ENCODE assay signal across 16 cellular contexts in genomic region chr9:120900821-120901220, GRCh38. TPM values are rescaled to one million over a fixed set of nuclear protein-coding genes. Genes with fewer than 3 reads are reported as not detected.
A peak's percentile ranks its signal among the peaks of the same experiment; 100 is the strongest.
DNase-seq lines count a peak whose midpoint lies in the region; ATAC-seq and TF ChIP-seq lines count a peak whose summit lies in the region.
"Had no signal": no experiment of that assay in that cellular context is flagged by ENCODE, and none has a peak within 500 bp of the region (broad histone marks: within the 10 kb centered on the region; RNA-seq: fewer than 3 reads in every experiment).

No MANE protein-coding gene starts in this region.

- no peak overlapping the region for H3K4me3 Mint-ChIP-seq in activated CD4-positive, alpha-beta T cell treated with anti-CD3 and anti-CD28 coated beads, Interleukin-2, amount 10 ng/mL, durations not matched to agents 7 days and 5 days
- H3K4me3 Mint-ChIP-seq in activated T-helper 2 cell treated with anti-CD3 and anti-CD28 coated beads, Interferon-gamma antibody, Interleukin-2, Interleukin-4, amounts not matched to agents 10 μg/mL and 5 μg/mL and 100 μg/mL, durations not matched to agents 14 hours and 24 hours and 36 hours (ENCODE audit: low read depth): no peak overlapping the region
- no peak overlapping the region for H3K4me3 Mint-ChIP-seq in stimulated activated effector memory CD8-positive, alpha-beta T cell treated with anti-CD3 and anti-CD28 coated beads, Interleukin-12 subunit alpha, Interleukin-12 subunit beta, amount 100 ng/mL, for 72 hours
- H3K4me3 Mint-ChIP-seq: memory B cell had no signal

- peak overlapping the region; percentile 76 for H3K27ac Mint-ChIP-seq in activated CD4-positive, alpha-beta T cell treated with anti-CD3 and anti-CD28 coated beads, Interleukin-2, amount 10 ng/mL, durations not matched to agents 7 days and 5 days
- peak overlapping the region; percentile 82 for H3K27ac Mint-ChIP-seq in activated T-helper 2 cell treated with anti-CD3 and anti-CD28 coated beads, Interferon-gamma antibody, Interleukin-2, Interleukin-4, amounts not matched to agents 10 μg/mL and 5 μg/mL and 100 μg/mL, durations not matched to agents 14 hours and 24 hours and 36 hours
- H3K27ac Mint-ChIP-seq in stimulated activated effector memory CD8-positive, alpha-beta T cell treated with anti-CD3 and anti-CD28 coated beads, Interleukin-12 subunit alpha, Interleukin-12 subunit beta, amount 100 ng/mL, for 72 hours: peak overlapping the region; percentile 93
- H3K27ac Mint-ChIP-seq: memory B cell had no signal

- H3K9me3 Mint-ChIP-seq in activated CD4-positive, alpha-beta T cell treated with anti-CD3 and anti-CD28 coated beads, Interleukin-2, amount 10 ng/mL, durations not matched to agents 7 days and 5 days: no peaks in the 10 kb centered on the region
- no peaks in the 10 kb centered on the region for H3K9me3 Mint-ChIP-seq in activated T-helper 2 cell treated with anti-CD3 and anti-CD28 coated beads, Interferon-gamma antibody, Interleukin-2, Interleukin-4, amounts not matched to agents 10 μg/mL and 5 μg/mL and 100 μg/mL, durations not matched to agents 14 hours and 24 hours and 36 hours
- H3K9me3 Mint-ChIP-seq in stimulated activated effector memory CD8-positive, alpha-beta T cell treated with anti-CD3 and anti-CD28 coated beads, Interleukin-12 subunit alpha, Interleukin-12 subunit beta, amount 100 ng/mL, for 72 hours: no peaks in the 10 kb centered on the region
- H3K9me3 Mint-ChIP-seq: memory B cell had no signal

- no peak for DNase-seq in activated CD4-positive, alpha-beta T cell treated with anti-CD3 and anti-CD28 coated beads, Interleukin-2, amount 10 ng/mL, durations not matched to agents 7 days and 5 days
- no peak for DNase-seq in activated CD4-positive, alpha-beta T cell treated with anti-CD3 and anti-CD28 coated beads, Interleukin-2, amount 50 U/mL, for 48 hours
- no peak for DNase-seq in activated T-helper 2 cell treated with anti-CD3 and anti-CD28 coated beads, Interferon-gamma antibody, Interleukin-2, Interleukin-4, amounts not matched to agents 10 μg/mL and 5 μg/mL and 100 μg/mL, durations not matched to agents 14 hours and 24 hours and 36 hours (ENCODE audit: low spot score)
- DNase-seq in stimulated activated effector memory CD8-positive, alpha-beta T cell treated with anti-CD3 and anti-CD28 coated beads, Interleukin-12 subunit alpha, Interleukin-12 subunit beta, amount 100 ng/mL, for 72 hours (ENCODE audit: low spot score in 2 of 2): no peak
- no peak for DNase-seq in stimulated activated CD4-positive, alpha-beta T cell treated with anti-CD3 and anti-CD28 coated beads, Interleukin-12 subunit alpha, Interleukin-12 subunit beta, amount 100 ng/mL, for 4 hours
- no peak for DNase-seq in NCI-H1930 (lab: John Stamatoyannopoulos, UW)
- DNase-seq: activated effector memory CD4-positive, alpha-beta T cell treated with Interleukin-2 at 50 U/mL for 16 hours; NCI-H1694; psoas muscle; stimulated activated naive CD4-positive, alpha-beta T cell; upper lobe of left lung had no signal

- POLR2A ChIA-PET in activated CD4-positive, alpha-beta T cell treated with anti-CD3 and anti-CD28 coated beads, Interleukin-2, amount 10 ng/mL, durations not matched to agents 7 days and 5 days (lab: Charles Lee): no interaction called here

- ATAC-seq in GM18505 (IDR thresholded peaks at IDR 0.05; ENCODE audit: unreplicated experiment) (no peak), HG03139 (IDR thresholded peaks at IDR 0.05; ENCODE audit: unreplicated experiment) (no peak)
- no peak for ATAC-seq in stimulated activated effector memory CD8-positive, alpha-beta T cell treated with anti-CD3 and anti-CD28 coated beads, Interleukin-12 subunit alpha, Interleukin-12 subunit beta, amount 100 ng/mL, for 72 hours
- ATAC-seq: activated CD4-positive, CD25-positive, alpha-beta regulatory T cell treated with anti-CD3 and anti-CD28 coated beads, Interleukin-2, amount 50 U/mL, for 24 hours; psoas muscle; Right ventricle myocardium inferior had no signal

- intact Hi-C loops in activated T-helper 2 cell treated with anti-CD3 and anti-CD28 coated beads, Interferon-gamma antibody, Interleukin-2, Interleukin-4, amounts not matched to agents 10 μg/mL and 5 μg/mL and 100 μg/mL, durations not matched to agents 14 hours and 24 hours and 36 hours (cut with micrococcal nuclease): loop anchor here (1.0 kb wide), 1 partner anchor 9 kb away; no protein-coding TSS in a partner anchor

- peaks cover 73% of the 10 kb centered on the region for H3K36me3 Mint-ChIP-seq in activated CD4-positive, alpha-beta T cell treated with anti-CD3 and anti-CD28 coated beads, Interleukin-2, amount 10 ng/mL, durations not matched to agents 7 days and 5 days (ENCODE audit: low read depth)
- peaks cover 85% of the 10 kb centered on the region for H3K36me3 Mint-ChIP-seq in activated T-helper 2 cell treated with anti-CD3 and anti-CD28 coated beads, Interferon-gamma antibody, Interleukin-2, Interleukin-4, amounts not matched to agents 10 μg/mL and 5 μg/mL and 100 μg/mL, durations not matched to agents 14 hours and 24 hours and 36 hours (ENCODE audit: low read depth)
- H3K36me3 Mint-ChIP-seq in stimulated activated effector memory CD8-positive, alpha-beta T cell treated with anti-CD3 and anti-CD28 coated beads, Interleukin-12 subunit alpha, Interleukin-12 subunit beta, amount 100 ng/mL, for 72 hours: peaks cover 100% of the 10 kb centered on the region
- H3K36me3 Mint-ChIP-seq: memory B cell had no signal

- H3K27me3 Mint-ChIP-seq in activated CD4-positive, alpha-beta T cell treated with anti-CD3 and anti-CD28 coated beads, Interleukin-2, amount 10 ng/mL, durations not matched to agents 7 days and 5 days: no peaks in the 10 kb centered on the region
- no peaks in the 10 kb centered on the region for H3K27me3 Mint-ChIP-seq in activated T-helper 2 cell treated with anti-CD3 and anti-CD28 coated beads, Interferon-gamma antibody, Interleukin-2, Interleukin-4, amounts not matched to agents 10 μg/mL and 5 μg/mL and 100 μg/mL, durations not matched to agents 14 hours and 24 hours and 36 hours (ENCODE audit: low read depth)
- H3K27me3 Mint-ChIP-seq: memory B cell had no signal

- peaks cover 91% of the 10 kb centered on the region for H3K4me1 Mint-ChIP-seq in activated CD4-positive, alpha-beta T cell treated with anti-CD3 and anti-CD28 coated beads, Interleukin-2, amount 10 ng/mL, durations not matched to agents 7 days and 5 days
- H3K4me1 Mint-ChIP-seq in activated T-helper 2 cell treated with anti-CD3 and anti-CD28 coated beads, Interferon-gamma antibody, Interleukin-2, Interleukin-4, amounts not matched to agents 10 μg/mL and 5 μg/mL and 100 μg/mL, durations not matched to agents 14 hours and 24 hours and 36 hours (ENCODE audit: low read depth): peaks cover 75% of the 10 kb centered on the region
- peaks cover 73% of the 10 kb centered on the region for H3K4me1 Mint-ChIP-seq in stimulated activated effector memory CD8-positive, alpha-beta T cell treated with anti-CD3 and anti-CD28 coated beads, Interleukin-12 subunit alpha, Interleukin-12 subunit beta, amount 100 ng/mL, for 72 hours

- peak; percentile 13 for TF ChIP-seq POLR2A in GM18505 (IDR thresholded peaks at IDR 0.05; ENCODE audit: borderline replicate concordance, extremely low read depth, insufficient read depth, insufficient read length)

- CTCF ChIA-PET in activated CD4-positive, alpha-beta T cell treated with anti-CD3 and anti-CD28 coated beads, Interleukin-2, amount 10 ng/mL, durations not matched to agents 7 days and 5 days (lab: Charles Lee): interaction anchor here (0.7 to 1.9 kb wide), 3 partner anchors 13 to 19 kb away, joined by 3 to 5 read pairs (median 5); no protein-coding TSS in a partner anchor

RNA-seq across cellular contexts. Expression of gene PHF19, which starts 23.8 kb away (rescaled TPM):
- total RNA-seq in activated CD4-positive, alpha-beta T cell treated with anti-CD3 and anti-CD28 coated beads, Interleukin-2, amount 10 ng/mL, durations not matched to agents 7 days and 5 days: 100 to 1,000 TPM; 331 to 351 TPM
- total RNA-seq in activated T-helper 2 cell treated with anti-CD3 and anti-CD28 coated beads, Interferon-gamma antibody, Interleukin-2, Interleukin-4, amounts not matched to agents 10 μg/mL and 5 μg/mL and 100 μg/mL, durations not matched to agents 14 hours and 24 hours and 36 hours: 167 and 170 TPM in 2 replicates

RNA-seq across cellular contexts. Expression of gene TRAF1, which starts 25.8 kb away (rescaled TPM):
- total RNA-seq in activated CD4-positive, alpha-beta T cell treated with anti-CD3 and anti-CD28 coated beads, Interleukin-2, amount 10 ng/mL, durations not matched to agents 7 days and 5 days: 10 to 100 TPM; 61.9 to 64.3 TPM
- total RNA-seq in activated T-helper 2 cell treated with anti-CD3 and anti-CD28 coated beads, Interferon-gamma antibody, Interleukin-2, Interleukin-4, amounts not matched to agents 10 μg/mL and 5 μg/mL and 100 μg/mL, durations not matched to agents 14 hours and 24 hours and 36 hours: 164 TPM in 2 replicates

RNA-seq across cellular contexts. Expression of gene PSMD5, which starts 58.1 kb away (rescaled TPM):
- total RNA-seq in activated CD4-positive, alpha-beta T cell treated with anti-CD3 and anti-CD28 coated beads, Interleukin-2, amount 10 ng/mL, durations not matched to agents 7 days and 5 days: 10 to 100 TPM; 35.3 to 50.9 TPM
- total RNA-seq in activated T-helper 2 cell treated with anti-CD3 and anti-CD28 coated beads, Interferon-gamma antibody, Interleukin-2, Interleukin-4, amounts not matched to agents 10 μg/mL and 5 μg/mL and 100 μg/mL, durations not matched to agents 14 hours and 24 hours and 36 hours: 61.8 and 67.9 TPM in 2 replicates
